ENCODE assay signal across 1 cellular context in genomic region chr4:103019319-103020124, GRCh38.
TF ChIP-seq lines count a peak whose summit lies in the region.

Gene SLC9B1, minus strand, starts transcription at chr4:103019705. Its CDS starts 27,994 bp downstream, at chr4:102991711.

TF ChIP-seq in K562, 482 proteins besides CTCF, POLR2A, EP300 and RAD21 (continued from another document and continues in another):
- TF ChIP-seq, protein P1, sequence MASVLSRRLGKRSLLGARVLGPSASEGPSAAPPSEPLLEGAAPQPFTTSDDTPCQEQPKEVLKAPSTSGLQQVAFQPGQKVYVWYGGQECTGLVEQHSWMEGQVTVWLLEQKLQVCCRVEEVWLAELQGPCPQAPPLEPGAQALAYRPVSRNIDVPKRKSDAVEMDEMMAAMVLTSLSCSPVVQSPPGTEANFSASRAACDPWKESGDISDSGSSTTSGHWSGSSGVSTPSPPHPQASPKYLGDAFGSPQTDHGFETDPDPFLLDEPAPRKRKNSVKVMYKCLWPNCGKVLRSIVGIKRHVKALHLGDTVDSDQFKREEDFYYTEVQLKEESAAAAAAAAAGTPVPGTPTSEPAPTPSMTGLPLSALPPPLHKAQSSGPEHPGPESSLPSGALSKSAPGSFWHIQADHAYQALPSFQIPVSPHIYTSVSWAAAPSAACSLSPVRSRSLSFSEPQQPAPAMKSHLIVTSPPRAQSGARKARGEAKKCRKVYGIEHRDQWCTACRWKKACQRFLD (CRISPR knock-in tag; IDR thresholded peaks at IDR 0.05) = no peak
- TF ChIP-seq ZNF124 (CRISPR knock-in tag; IDR thresholded peaks at IDR 0.05) (no peak), NONO (IDR thresholded peaks at IDR 0.05; ENCODE audit: low read depth in 2 of 2, low read length in 1 of 2) (peak in 1 of 2 experiments; percentile 50; a peak in 1 of 4 replicates), SMC3 (conservative IDR thresholded peaks at IDR 0.05; ENCODE audit: insufficient read depth, low read depth, low read length) (0 out of 2 replicates have a peak, but pooled peaks have one; percentile 9), SIN3B (IDR thresholded peaks at IDR 0.05; ENCODE audit: low read depth) (peak; percentile 62; the same call in 1 of the 2 replicates), ILK (tag; IDR thresholded peaks at IDR 0.05; ENCODE audit: borderline replicate concordance, low read depth) (no peak), SRSF9 (IDR thresholded peaks at IDR 0.05; ENCODE audit: borderline replicate concordance, low read depth, low read length) (no peak), POLR2AphosphoS2 (IDR thresholded peaks at IDR 0.05; ENCODE audit: low read length) (no peak), KDM1A (IDR thresholded peaks at IDR 0.05) (no peak), CBX3 (IDR thresholded peaks at IDR 0.05; ENCODE audit: borderline replicate concordance in 1 of 2, low read length in 2 of 2) (0 out of 3 replicates have a peak, but pooled peaks of 1 of the 2 experiments have one; percentile 46), TAL1 (IDR thresholded peaks at IDR 0.05) (no peak), ZFX (CRISPR knock-in tag; IDR thresholded peaks at IDR 0.05) (peak; percentile 96), SIRT6 (IDR thresholded peaks at IDR 0.05; ENCODE audit: low read depth, low read length) (no peak), HDAC1 (IDR thresholded peaks at IDR 0.05) (peak in 1 of 2 experiments; percentile 67; a peak in 1 of 4 replicates), ETV6 (IDR thresholded peaks at IDR 0.05; ENCODE audit: borderline replicate concordance in 1 of 2, low read depth in 2 of 2, low read length in 1 of 2) (no peak), ETV6 (CRISPR knock-in tag; IDR thresholded peaks at IDR 0.05; ENCODE audit: borderline replicate concordance) (no peak), SRSF3 (IDR thresholded peaks at IDR 0.05; ENCODE audit: insufficient read depth, low read length) (no peak), FOXJ3 (CRISPR knock-in tag; IDR thresholded peaks at IDR 0.05) (no peak), ZNF280B (CRISPR knock-in tag; IDR thresholded peaks at IDR 0.05) (no peak), ZBTB2 (IDR thresholded peaks at IDR 0.05) (no peak), NFYB (IDR thresholded peaks at IDR 0.05; ENCODE audit: extremely low read depth, insufficient read length) (no peak), TBP (optimal IDR thresholded peaks at IDR 0.05; ENCODE audit: low read depth, low read length) (peak; percentile 68), RBM17 (IDR thresholded peaks at IDR 0.05; ENCODE audit: borderline replicate concordance, low read depth, low read length) (no peak), BRF1 (IDR thresholded peaks at IDR 0.05; ENCODE audit: borderline replicate concordance, extremely low read depth, insufficient read length) (no peak), ZNF511 (CRISPR knock-in tag; IDR thresholded peaks at IDR 0.05) (no peak; the same call in 1 of the 2 replicates), ERF (CRISPR knock-in tag; IDR thresholded peaks at IDR 0.05) (no peak), GABPA (tag; conservative IDR thresholded peaks at IDR 0.05; ENCODE audit: low read depth) (peak; percentile 77), ADNP (tag; IDR thresholded peaks at IDR 0.05) (no peak), ZNF436 (CRISPR knock-in tag; IDR thresholded peaks at IDR 0.05) (no peak), CBFA2T3 (IDR thresholded peaks at IDR 0.05) (peak; percentile 19; the same call in 1 of the 2 replicates), SUPT5H (IDR thresholded peaks at IDR 0.05) (peak; percentile 87), GATA2 (CRISPR knock-in tag; IDR thresholded peaks at IDR 0.05) (no peak), CXXC5 (CRISPR knock-in tag; IDR thresholded peaks at IDR 0.05) (peak; percentile 93), PRDM10 (IDR thresholded peaks at IDR 0.05; ENCODE audit: partially characterized antibody) (peak; percentile 68), NR1H2 (CRISPR knock-in tag; IDR thresholded peaks at IDR 0.05) (0 out of 2 replicates have a peak, but pooled peaks have one; percentile 45), BACH1 (tag; IDR thresholded peaks at IDR 0.05) (no peak), TCF3 (CRISPR knock-in tag; IDR thresholded peaks at IDR 0.05) (peak; percentile 13; the same call in 1 of the 2 replicates)
- TF ChIP-seq, protein P2, sequence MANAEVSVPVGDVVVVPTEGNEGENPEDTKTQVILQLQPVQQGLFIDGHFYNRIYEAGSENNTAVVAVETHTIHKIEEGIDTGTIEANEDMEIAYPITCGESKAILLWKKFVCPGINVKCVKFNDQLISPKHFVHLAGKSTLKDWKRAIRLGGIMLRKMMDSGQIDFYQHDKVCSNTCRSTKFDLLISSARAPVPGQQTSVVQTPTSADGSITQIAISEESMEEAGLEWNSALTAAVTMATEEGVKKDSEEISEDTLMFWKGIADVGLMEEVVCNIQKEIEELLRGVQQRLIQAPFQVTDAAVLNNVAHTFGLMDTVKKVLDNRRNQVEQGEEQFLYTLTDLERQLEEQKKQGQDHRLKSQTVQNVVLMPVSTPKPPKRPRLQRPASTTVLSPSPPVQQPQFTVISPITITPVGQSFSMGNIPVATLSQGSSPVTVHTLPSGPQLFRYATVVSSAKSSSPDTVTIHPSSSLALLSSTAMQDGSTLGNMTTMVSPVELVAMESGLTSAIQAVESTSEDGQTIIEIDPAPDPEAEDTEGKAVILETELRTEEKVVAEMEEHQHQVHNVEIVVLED (CRISPR knock-in tag; IDR thresholded peaks at IDR 0.05) = peak; percentile 68; the same call in 1 of the 2 replicates
- TF ChIP-seq, protein P3, sequence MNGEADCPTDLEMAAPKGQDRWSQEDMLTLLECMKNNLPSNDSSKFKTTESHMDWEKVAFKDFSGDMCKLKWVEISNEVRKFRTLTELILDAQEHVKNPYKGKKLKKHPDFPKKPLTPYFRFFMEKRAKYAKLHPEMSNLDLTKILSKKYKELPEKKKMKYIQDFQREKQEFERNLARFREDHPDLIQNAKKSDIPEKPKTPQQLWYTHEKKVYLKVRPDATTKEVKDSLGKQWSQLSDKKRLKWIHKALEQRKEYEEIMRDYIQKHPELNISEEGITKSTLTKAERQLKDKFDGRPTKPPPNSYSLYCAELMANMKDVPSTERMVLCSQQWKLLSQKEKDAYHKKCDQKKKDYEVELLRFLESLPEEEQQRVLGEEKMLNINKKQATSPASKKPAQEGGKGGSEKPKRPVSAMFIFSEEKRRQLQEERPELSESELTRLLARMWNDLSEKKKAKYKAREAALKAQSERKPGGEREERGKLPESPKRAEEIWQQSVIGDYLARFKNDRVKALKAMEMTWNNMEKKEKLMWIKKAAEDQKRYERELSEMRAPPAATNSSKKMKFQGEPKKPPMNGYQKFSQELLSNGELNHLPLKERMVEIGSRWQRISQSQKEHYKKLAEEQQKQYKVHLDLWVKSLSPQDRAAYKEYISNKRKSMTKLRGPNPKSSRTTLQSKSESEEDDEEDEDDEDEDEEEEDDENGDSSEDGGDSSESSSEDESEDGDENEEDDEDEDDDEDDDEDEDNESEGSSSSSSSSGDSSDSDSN (IDR thresholded peaks at IDR 0.05; ENCODE audit: borderline replicate concordance in 1 of 2, low read depth in 2 of 2, low read length in 2 of 2) = peak; percentile 16 to 72; a peak in 2 of 4 replicates
- TF ChIP-seq, protein P4, sequence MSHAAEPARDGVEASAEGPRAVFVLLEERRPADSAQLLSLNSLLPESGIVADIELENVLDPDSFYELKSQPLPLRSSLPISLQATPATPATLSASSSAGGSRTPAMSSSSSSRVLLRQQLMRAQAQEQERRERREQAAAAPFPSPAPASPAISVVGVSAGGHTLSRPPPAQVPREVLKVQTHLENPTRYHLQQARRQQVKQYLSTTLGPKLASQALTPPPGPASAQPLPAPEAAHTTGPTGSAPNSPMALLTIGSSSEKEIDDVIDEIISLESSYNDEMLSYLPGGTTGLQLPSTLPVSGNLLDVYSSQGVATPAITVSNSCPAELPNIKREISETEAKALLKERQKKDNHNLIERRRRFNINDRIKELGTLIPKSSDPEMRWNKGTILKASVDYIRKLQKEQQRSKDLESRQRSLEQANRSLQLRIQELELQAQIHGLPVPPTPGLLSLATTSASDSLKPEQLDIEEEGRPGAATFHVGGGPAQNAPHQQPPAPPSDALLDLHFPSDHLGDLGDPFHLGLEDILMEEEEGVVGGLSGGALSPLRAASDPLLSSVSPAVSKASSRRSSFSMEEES (CRISPR knock-in tag; IDR thresholded peaks at IDR 0.05) = no peak
- TF ChIP-seq, protein P5, sequence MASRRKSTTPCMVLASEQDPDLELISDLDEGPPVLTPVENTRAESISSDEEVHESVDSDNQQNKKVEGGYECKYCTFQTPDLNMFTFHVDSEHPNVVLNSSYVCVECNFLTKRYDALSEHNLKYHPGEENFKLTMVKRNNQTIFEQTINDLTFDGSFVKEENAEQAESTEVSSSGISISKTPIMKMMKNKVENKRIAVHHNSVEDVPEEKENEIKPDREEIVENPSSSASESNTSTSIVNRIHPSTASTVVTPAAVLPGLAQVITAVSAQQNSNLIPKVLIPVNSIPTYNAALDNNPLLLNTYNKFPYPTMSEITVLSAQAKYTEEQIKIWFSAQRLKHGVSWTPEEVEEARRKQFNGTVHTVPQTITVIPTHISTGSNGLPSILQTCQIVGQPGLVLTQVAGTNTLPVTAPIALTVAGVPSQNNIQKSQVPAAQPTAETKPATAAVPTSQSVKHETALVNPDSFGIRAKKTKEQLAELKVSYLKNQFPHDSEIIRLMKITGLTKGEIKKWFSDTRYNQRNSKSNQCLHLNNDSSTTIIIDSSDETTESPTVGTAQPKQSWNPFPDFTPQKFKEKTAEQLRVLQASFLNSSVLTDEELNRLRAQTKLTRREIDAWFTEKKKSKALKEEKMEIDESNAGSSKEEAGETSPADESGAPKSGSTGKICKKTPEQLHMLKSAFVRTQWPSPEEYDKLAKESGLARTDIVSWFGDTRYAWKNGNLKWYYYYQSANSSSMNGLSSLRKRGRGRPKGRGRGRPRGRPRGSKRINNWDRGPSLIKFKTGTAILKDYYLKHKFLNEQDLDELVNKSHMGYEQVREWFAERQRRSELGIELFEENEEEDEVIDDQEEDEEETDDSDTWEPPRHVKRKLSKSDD (conservative IDR thresholded peaks at IDR 0.05; ENCODE audit: low read length) = no peak
- TF ChIP-seq, protein P6, sequence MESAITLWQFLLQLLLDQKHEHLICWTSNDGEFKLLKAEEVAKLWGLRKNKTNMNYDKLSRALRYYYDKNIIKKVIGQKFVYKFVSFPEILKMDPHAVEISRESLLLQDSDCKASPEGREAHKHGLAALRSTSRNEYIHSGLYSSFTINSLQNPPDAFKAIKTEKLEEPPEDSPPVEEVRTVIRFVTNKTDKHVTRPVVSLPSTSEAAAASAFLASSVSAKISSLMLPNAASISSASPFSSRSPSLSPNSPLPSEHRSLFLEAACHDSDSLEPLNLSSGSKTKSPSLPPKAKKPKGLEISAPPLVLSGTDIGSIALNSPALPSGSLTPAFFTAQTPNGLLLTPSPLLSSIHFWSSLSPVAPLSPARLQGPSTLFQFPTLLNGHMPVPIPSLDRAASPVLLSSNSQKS (CRISPR knock-in tag; IDR thresholded peaks at IDR 0.05) = no peak
- TF ChIP-seq, protein P7, sequence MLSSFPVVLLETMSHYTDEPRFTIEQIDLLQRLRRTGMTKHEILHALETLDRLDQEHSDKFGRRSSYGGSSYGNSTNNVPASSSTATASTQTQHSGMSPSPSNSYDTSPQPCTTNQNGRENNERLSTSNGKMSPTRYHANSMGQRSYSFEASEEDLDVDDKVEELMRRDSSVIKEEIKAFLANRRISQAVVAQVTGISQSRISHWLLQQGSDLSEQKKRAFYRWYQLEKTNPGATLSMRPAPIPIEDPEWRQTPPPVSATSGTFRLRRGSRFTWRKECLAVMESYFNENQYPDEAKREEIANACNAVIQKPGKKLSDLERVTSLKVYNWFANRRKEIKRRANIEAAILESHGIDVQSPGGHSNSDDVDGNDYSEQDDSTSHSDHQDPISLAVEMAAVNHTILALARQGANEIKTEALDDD (IDR thresholded peaks at IDR 0.05) = no peak
